ENCODE assay signal across 22 cellular contexts in genomic region chr2:46259782-46260178, GRCh38. TPM values are rescaled to one million over a fixed set of nuclear protein-coding genes. Genes with fewer than 3 reads are reported as not detected.
DNase-seq lines count a peak whose midpoint lies in the region; ATAC-seq, FAIRE-seq and TF ChIP-seq lines count a peak whose summit lies in the region.
"Had no signal": no experiment of that assay in that cellular context is flagged by ENCODE, and none has a peak within 500 bp of the region (broad histone marks: within the 10 kb centered on the region; RNA-seq: fewer than 3 reads in every experiment).

No MANE protein-coding gene starts in this region.

- H3K4me1 ChIP-seq in heart right ventricle (peaks cover 9 to 53% (median 46%) of the 10 kb centered on the region in 9 donors), K562 (replicated peaks in 1 of 2; ENCODE audit: control insufficient read depth in 2 of 2, insufficient read depth in 2 of 2, low read length in 2 of 2) (peaks cover 6 to 39% of the 10 kb centered on the region in 2 experiments; a peak in 4 of 5 replicates), lower lobe of right lung (peaks cover 33% of the 10 kb centered on the region), vagina (peaks cover 32% of the 10 kb centered on the region)
- H3K4me1 ChIP-seq: A549 had no signal

- WGBS in heart right ventricle, 2 donors, result 18 to 56% methylated on average over 1 of the region's 1 CpG
- WGBS in K562 (ENCODE audit: insufficient coverage, low coverage, missing lambda C conversion rate), result 14% methylated on average over 1 of the region's 1 CpG

- peak overlapping the region; percentile 46; the same call in 1 of the 2 replicates for H3K4me2 ChIP-seq in K562 (ENCODE audit: insufficient read depth, low read length)
- H3K4me2 ChIP-seq: A549 had no signal

- H3K79me2 ChIP-seq in K562 (ENCODE audit: control insufficient read depth, insufficient read depth, low read length), result no peaks in the 10 kb centered on the region

- POLR2A ChIA-PET in K562 (lab: Yijun Ruan, JAX), result interaction anchor here (1.0 to 1.2 kb wide), 4 partner anchors 9 to 14 kb away, joined by 3 to 8 read pairs (median 4); no protein-coding TSS in a partner anchor

- H3K9me1 ChIP-seq in K562 (ENCODE audit: control insufficient read depth, insufficient read depth, low read length), result no peaks in the 10 kb centered on the region

- TF ChIP-seq EP300 in K562 (IDR thresholded peaks at IDR 0.05; ENCODE audit: low read length), result no peak

- H3K9me3 ChIP-seq in heart right ventricle, result no peaks in the 10 kb centered on the region
- H3K9me3 ChIP-seq in K562 (replicated peaks; ENCODE audit: control insufficient read depth, insufficient read depth, low read depth, low read length), result peaks cover 3% of the 10 kb centered on the region; the same call in 1 of the 2 replicates
- no peaks in the 10 kb centered on the region for H3K9me3 ChIP-seq in lower lobe of right lung
- no peaks in the 10 kb centered on the region for H3K9me3 ChIP-seq in vagina
- H3K9me3 ChIP-seq: A549, Peyer's patch had no signal

- ATAC-seq in heart right ventricle (no peak), Right ventricle myocardium inferior (no peak), K562 (peak; percentile 32; the same call in 2 of the 3 replicates), lower lobe of right lung (no peak), GM21576 (IDR thresholded peaks at IDR 0.05; ENCODE audit: unreplicated experiment) (no peak), HG02588 (IDR thresholded peaks at IDR 0.05; ENCODE audit: unreplicated experiment) (no peak)
- ATAC-seq: A549 had no signal

- no peaks in the 10 kb centered on the region for H3K27me3 ChIP-seq in heart right ventricle
- H3K27me3 ChIP-seq in K562 (ENCODE audit: control insufficient read depth in 2 of 2, insufficient read depth in 2 of 2, low read length in 2 of 2), result no peaks in the 10 kb centered on the region
- no peaks in the 10 kb centered on the region for H3K27me3 ChIP-seq in lower lobe of right lung (ENCODE audit: low read depth)
- no peaks in the 10 kb centered on the region for H3K27me3 ChIP-seq in vagina
- H3K27me3 ChIP-seq: Peyer's patch had no signal

- no peak for DNase-seq in heart right ventricle
- no peak for DNase-seq in Right ventricle myocardium inferior (ENCODE audit: missing footprints)
- no peak for DNase-seq in K562 (ENCODE audit: extremely low read depth in 1 of 4, low spot score in 3 of 4)
- DNase-seq in lower lobe of right lung, result no peak
- no peak for DNase-seq in vagina (ENCODE audit: extremely low spot score in 2 of 2)
- DNase-seq: CD4-positive, alpha-beta T cell; DMS153; GDM1; H9; IMR-90; MM.1S; NCI-H1092; NCI-H1436 treated with DMSO at 0.1 percent for 48 hours; NCI-H2029; NCI-H2171 treated with DMSO at 0.1 percent for 48 hours; NCI-H446; NCI-H526 treated with DMSO at 0.1 percent for 48 hours; Peyer's patch; SHP77 treated with DMSO at 0.1 percent for 48 hours had no signal

- intact Hi-C loops in heart right ventricle (cut with DNase I) (no loop called here), Right ventricle myocardium inferior (cut with DNase I) (no loop called here), K562 (cut with micrococcal nuclease) (loop anchor here (1.0 kb wide), 1 partner anchor 81 kb away; no protein-coding TSS in a partner anchor), lower lobe of right lung (cut with DNase I) (no loop called here), vagina (cut with DNase I) (no loop called here)

- no peaks in the 10 kb centered on the region for H4K20me1 ChIP-seq in K562 (replicated peaks; ENCODE audit: control insufficient read depth, insufficient read depth, low read length)

- H3K36me3 ChIP-seq in heart right ventricle (no peaks in the 10 kb centered on the region), K562 (ENCODE audit: control insufficient read depth, insufficient read depth, low read length) (no peaks in the 10 kb centered on the region), lower lobe of right lung (no peaks in the 10 kb centered on the region), vagina (no peaks in the 10 kb centered on the region)
- H3K36me3 ChIP-seq: Peyer's patch had no signal

- no peak overlapping the region for H3K4me3 ChIP-seq in heart right ventricle
- no peak overlapping the region for H3K4me3 ChIP-seq in K562
- no peak overlapping the region for H3K4me3 ChIP-seq in lower lobe of right lung
- no peak overlapping the region for H3K4me3 ChIP-seq in vagina
- H3K4me3 ChIP-seq: A549, Peyer's patch had no signal

- peak overlapping the region; percentile 60 for H2AFZ ChIP-seq in K562 (ENCODE audit: low read depth, low read length)

- no TSS peak for BruUV-seq in K562 (replicated peaks; lab: Mats Ljungman, UMichigan)

- TF ChIP-seq POLR2A in K562 (conservative IDR thresholded peaks at IDR 0.05) (no peak), vagina (IDR thresholded peaks at IDR 0.05) (no peak)

- TF ChIP-seq CTCF in heart right ventricle (IDR thresholded peaks at IDR 0.05), result no peak
- no peak for TF ChIP-seq CTCF in K562 (IDR thresholded peaks at IDR 0.05 in 2 of 3, conservative IDR thresholded peaks at IDR 0.05 in 1 of 3; ENCODE audit: insufficient read depth in 2 of 3, low read depth in 1 of 3, low read length in 3 of 3)
- TF ChIP-seq CTCF in lower lobe of right lung (IDR thresholded peaks at IDR 0.05), result no peak
- TF ChIP-seq CTCF in vagina (IDR thresholded peaks at IDR 0.05), result no peak

- H3K9ac ChIP-seq in K562 (ENCODE audit: insufficient read depth in 1 of 2, low read depth in 2 of 2, low read length in 2 of 2), result no peak overlapping the region; a peak in 1 of 4 replicates

- CTCF ChIA-PET in K562 (lab: Yijun Ruan, JAX; ENCODE audit: low intra/inter-chr PET ratio), result no interaction called here

- peak; percentile 72 for FAIRE-seq in K562 (lab: Jason Lieb, UNC)
- FAIRE-seq: A549 had no signal

- TF ChIP-seq RAD21 in K562 (CRISPR knock-in tag; conservative IDR thresholded peaks at IDR 0.05 in 1 of 2, IDR thresholded peaks at IDR 0.05 in 1 of 2), result no peak

- in situ Hi-C loops in K562 (cut with MboI), result no loop called here

- H3K27ac ChIP-seq in heart right ventricle (peak overlapping the region in 9 of 10 donors; percentile 0 to 73 (median 49)), K562 (ENCODE audit: extremely low read depth, low read depth, low read length) (peak overlapping the region; percentile 51; the same call in 1 of the 3 replicates), lower lobe of right lung (peak overlapping the region; percentile 38), vagina (peak overlapping the region; percentile 45)
- H3K27ac ChIP-seq: A549 had no signal

TF ChIP-seq in K562, 482 proteins besides CTCF, POLR2A, EP300 and RAD21:
- TF ChIP-seq ADNP (tag; IDR thresholded peaks at IDR 0.05), result 0 out of 2 replicates have a peak, but pooled peaks have one; percentile 3
- TF ChIP-seq SNRNP70 (optimal IDR thresholded peaks at IDR 0.05; ENCODE audit: low read depth, low read length), result no peak
- TF ChIP-seq NRF1 (conservative IDR thresholded peaks at IDR 0.05 in 1 of 2, IDR thresholded peaks at IDR 0.05 in 1 of 2), result 0 out of 4 replicates have a peak, but pooled peaks of 1 of the 2 experiments have one; percentile 5
- peak; percentile 83 for TF ChIP-seq NFIC (IDR thresholded peaks at IDR 0.05)
TF ChIP-seq in K562: peak in this region for 3.

RNA-seq across cellular contexts. Expression of gene EPAS1, which starts 37.4 kb away (rescaled TPM):
- total RNA-seq in heart right ventricle (100 to 1,000 TPM; 176 to 415 (median 210) TPM), Right ventricle myocardium inferior (205 TPM), K562 (2014; rRNA removed) (1.8 and 4.3 TPM in 2 replicates), K562 (2014; rRNA removed; fragmentation: Illumina TruSeq; extraction: Trizol) (2.6 and 4.1 TPM in 2 replicates), K562 (2015; rRNA removed; fragmentation: Illumina TruSeq; extraction: Trizol) (5.3 and 5.6 TPM in 2 replicates), K562 (2021) (9.9 and 11.2 TPM in 2 replicates), lower lobe of right lung (1,419 TPM), vagina (222 TPM)
- polyA plus RNA-seq in heart right ventricle (100 to 1,000 TPM; 112 to 119 TPM), K562 (2011; rRNA removed) (4.1 and 14.1 TPM in 2 replicates), K562 (2014; fragmentation: Illumina TruSeq; extraction: Trizol) (4.6 and 6.2 TPM in 2 replicates), K562 (2014; fragmentation: Nextera tagmentation; extraction: Ambion mirVana) (under 1 TPM; 0.25 to 0.56 TPM), K562 (2014; rRNA removed) (2.9 and 3.6 TPM in 2 replicates)
- total RNA-seq in K562 (2011; cell fraction: chromatin; rRNA removed; ENCODE audit: low replicate concordance), result 16.7 and 39.1 TPM in 2 replicates
- 11.2 and 15.0 TPM in 2 replicates for total RNA-seq in K562 (2011; cell fraction: nucleolus; rRNA removed)
- total RNA-seq in K562 (2011; cell fraction: nucleoplasm; rRNA removed), result 13.9 and 14.0 TPM in 2 replicates
- polyA plus RNA-seq in K562 (2011; cell fraction: cytosol; rRNA removed), result 3.4 and 4.8 TPM in 2 replicates
- 15.8 and 17.6 TPM in 2 replicates for polyA plus RNA-seq in K562 (2011; cell fraction: nucleus; rRNA removed)
- polyA plus RNA-seq in K562 (2012), result 13.3 and 35.0 TPM in 2 replicates
- 6.0 and 12.7 TPM in 2 replicates for polyA minus RNA-seq in K562 (2011; rRNA and poly(A)+ RNA removed)
- 6.8 and 16.1 TPM in 2 replicates for polyA minus RNA-seq in K562 (2011; cell fraction: cytosol; rRNA and poly(A)+ RNA removed)
- 14.5 and 17.2 TPM in 2 replicates for polyA minus RNA-seq in K562 (2011; cell fraction: nucleus; rRNA and poly(A)+ RNA removed)
